18 cellular contexts compared by ENCODE assay signal in genomic region chr10:7593068-7593467, GRCh38.
DNase-seq lines count a peak whose midpoint lies in the region; ATAC-seq and TF ChIP-seq lines count a peak whose summit lies in the region.
"Had no signal": no experiment of that assay in that cellular context is flagged by ENCODE, and none has a peak within 500 bp of the region (broad histone marks: within the 10 kb centered on the region; RNA-seq: fewer than 3 reads in every experiment).

No MANE protein-coding gene starts in this region.

- CTCF ChIA-PET in CD8-positive, alpha-beta memory T cell (lab: Charles Lee), result no interaction called here

- peaks cover 0 to 7% (median 0%) of the 10 kb centered on the region in 5 donors for H3K9me3 Mint-ChIP-seq in CD8-positive, alpha-beta memory T cell
- H3K9me3 Mint-ChIP-seq: activated naive CD8-positive, alpha-beta T cell treated with anti-CD3 and anti-CD28 coated beads, Interleukin-2, amount 10 ng/mL, durations not matched to agents 7 days and 5 days had no signal

- H3K4me3 Mint-ChIP-seq in CD8-positive, alpha-beta memory T cell, result no peak overlapping the region
- H3K4me3 Mint-ChIP-seq: activated naive CD8-positive, alpha-beta T cell treated with anti-CD3 and anti-CD28 coated beads, Interleukin-2, amount 10 ng/mL, durations not matched to agents 7 days and 5 days had no signal

- intact Hi-C loops in tibial artery (cut with DNase I; ENCODE audit: low total_unique reads), result no loop called here
- intact Hi-C loops in left lung (cut with DNase I), result no loop called here

- H3K27ac Mint-ChIP-seq in CD8-positive, alpha-beta memory T cell, result no peak overlapping the region

- H3K4me1 Mint-ChIP-seq in CD8-positive, alpha-beta memory T cell, result peaks cover 0 to 6% (median 0%) of the 10 kb centered on the region in 3 donors

- H3K36me3 ChIP-seq in tibial artery (peaks cover 0 to 15% (median 9%) of the 10 kb centered on the region in 3 donors), left lung (no peaks in the 10 kb centered on the region)
- no peaks in the 10 kb centered on the region for H3K36me3 ChIP-seq in CD8-positive, alpha-beta memory T cell (ENCODE audit: insufficient read depth, low read length)
- H3K36me3 ChIP-seq: BLaER1, breast epithelium, thyroid gland had no signal

- H3K4me1 ChIP-seq in foreskin keratinocyte (no peaks in the 10 kb centered on the region), tibial artery (peaks cover 0 to 13% (median 10%) of the 10 kb centered on the region in 4 donors), left lung (no peaks in the 10 kb centered on the region)
- no peaks in the 10 kb centered on the region for H3K4me1 ChIP-seq in CD8-positive, alpha-beta memory T cell (ENCODE audit: insufficient read depth, low read length)
- H3K4me1 ChIP-seq: breast epithelium, thyroid gland had no signal

- H3K36me3 Mint-ChIP-seq in CD8-positive, alpha-beta memory T cell, result no peaks in the 10 kb centered on the region
- H3K36me3 Mint-ChIP-seq: activated naive CD8-positive, alpha-beta T cell treated with anti-CD3 and anti-CD28 coated beads, Interleukin-2, amount 10 ng/mL, durations not matched to agents 7 days and 5 days had no signal

- POLR2A ChIA-PET in CD8-positive, alpha-beta memory T cell (lab: Charles Lee), result no interaction called here

- peak; percentile 10 for ATAC-seq in foreskin keratinocyte
- ATAC-seq in left lung, result no peak
- no peak for ATAC-seq in GM21381 (IDR thresholded peaks at IDR 0.05; ENCODE audit: unreplicated experiment)
- ATAC-seq: K562 had no signal

- H3K27me3 Mint-ChIP-seq in CD8-positive, alpha-beta memory T cell, result peaks cover 15 to 24% of the 10 kb centered on the region in 2 donors

- H3K4me3 ChIP-seq in NB4 (ENCODE audit: low read depth, low read length) (no peak overlapping the region), tibial artery (no peak overlapping the region), left lung (no peak overlapping the region)
- no peak overlapping the region for H3K4me3 ChIP-seq in CD8-positive, alpha-beta memory T cell (ENCODE audit: low read length)
- H3K4me3 ChIP-seq: BLaER1, breast epithelium, K562, thyroid gland had no signal

- TF ChIP-seq CTCF in NB4 (IDR thresholded peaks at IDR 0.05; ENCODE audit: low read depth, low read length) (no peak), foreskin keratinocyte (conservative IDR thresholded peaks at IDR 0.05) (no peak), tibial artery (IDR thresholded peaks at IDR 0.05) (no peak), left lung (IDR thresholded peaks at IDR 0.05) (no peak)

- DNase-seq in NB4 (ENCODE audit: low read depth) (peak; percentile 4), foreskin keratinocyte (no peak), midbrain (lab: John Stamatoyannopoulos, UW) (peak; percentile 9), tibial artery (peak; percentile 32 to 89), left lung (no peak), OCI-M2 (lab: John Stamatoyannopoulos, UW; ENCODE audit: unreplicated experiment) (no peak)
- DNase-seq in CD8-positive, alpha-beta memory T cell, result no peak
- DNase-seq: activated naive CD8-positive, alpha-beta T cell treated with anti-CD3 and anti-CD28 coated beads, Interleukin-2, amount 10 ng/mL, durations not matched to agents 7 days and 5 days; activated T-cell treated with anti-CD3 and anti-CD28 coated beads, Interleukin-2, amount 50 U/mL, for 48 hours; NCI-H1105 treated with DMSO at 0.1 percent for 48 hours; NCI-H2171; NCI-H82; thyroid gland had no signal

- H3K27me3 ChIP-seq in foreskin keratinocyte, result no peaks in the 10 kb centered on the region
- no peaks in the 10 kb centered on the region for H3K27me3 ChIP-seq in tibial artery
- H3K27me3 ChIP-seq in left lung, result no peaks in the 10 kb centered on the region
- H3K27me3 ChIP-seq in CD8-positive, alpha-beta memory T cell (ENCODE audit: insufficient read depth, low read length, poor library complexity, severe bottlenecking), result no peaks in the 10 kb centered on the region
- H3K27me3 ChIP-seq: BLaER1, breast epithelium, thyroid gland had no signal

- H3K9me3 ChIP-seq in tibial artery (no peaks in the 10 kb centered on the region), left lung (no peaks in the 10 kb centered on the region)
- no peaks in the 10 kb centered on the region for H3K9me3 ChIP-seq in CD8-positive, alpha-beta memory T cell (ENCODE audit: low read length)
- H3K9me3 ChIP-seq: BLaER1, breast epithelium, thyroid gland had no signal

- TF ChIP-seq POLR2A in NB4 (IDR thresholded peaks at IDR 0.05; ENCODE audit: extremely low read depth, insufficient read length), result no peak

- H3K27ac ChIP-seq in foreskin keratinocyte (no peak overlapping the region), tibial artery (peak overlapping the region; percentile 52 to 75), left lung (no peak overlapping the region)
- no peak overlapping the region for H3K27ac ChIP-seq in CD8-positive, alpha-beta memory T cell (ENCODE audit: low read depth, low read length)
- H3K27ac ChIP-seq: BLaER1, HL-60, thyroid gland had no signal

Comparison
In these comparisons a context has a peak if more than half of its experiments do, and no peak if none do; other contexts are left out.
1. DNase-seq: peak in NB4 (single experiment), midbrain (single experiment) and tibial artery (2 of 2); none in foreskin keratinocyte (0 of 2), left lung (0 of 2), OCI-M2 (single experiment) and CD8-positive, alpha-beta memory T cell (0 of 5).
2. H3K27ac ChIP-seq: peak in tibial artery (2 of 2); none in foreskin keratinocyte (single experiment), left lung (0 of 2) and CD8-positive, alpha-beta memory T cell (single experiment).